In the genomic region with DNA sequence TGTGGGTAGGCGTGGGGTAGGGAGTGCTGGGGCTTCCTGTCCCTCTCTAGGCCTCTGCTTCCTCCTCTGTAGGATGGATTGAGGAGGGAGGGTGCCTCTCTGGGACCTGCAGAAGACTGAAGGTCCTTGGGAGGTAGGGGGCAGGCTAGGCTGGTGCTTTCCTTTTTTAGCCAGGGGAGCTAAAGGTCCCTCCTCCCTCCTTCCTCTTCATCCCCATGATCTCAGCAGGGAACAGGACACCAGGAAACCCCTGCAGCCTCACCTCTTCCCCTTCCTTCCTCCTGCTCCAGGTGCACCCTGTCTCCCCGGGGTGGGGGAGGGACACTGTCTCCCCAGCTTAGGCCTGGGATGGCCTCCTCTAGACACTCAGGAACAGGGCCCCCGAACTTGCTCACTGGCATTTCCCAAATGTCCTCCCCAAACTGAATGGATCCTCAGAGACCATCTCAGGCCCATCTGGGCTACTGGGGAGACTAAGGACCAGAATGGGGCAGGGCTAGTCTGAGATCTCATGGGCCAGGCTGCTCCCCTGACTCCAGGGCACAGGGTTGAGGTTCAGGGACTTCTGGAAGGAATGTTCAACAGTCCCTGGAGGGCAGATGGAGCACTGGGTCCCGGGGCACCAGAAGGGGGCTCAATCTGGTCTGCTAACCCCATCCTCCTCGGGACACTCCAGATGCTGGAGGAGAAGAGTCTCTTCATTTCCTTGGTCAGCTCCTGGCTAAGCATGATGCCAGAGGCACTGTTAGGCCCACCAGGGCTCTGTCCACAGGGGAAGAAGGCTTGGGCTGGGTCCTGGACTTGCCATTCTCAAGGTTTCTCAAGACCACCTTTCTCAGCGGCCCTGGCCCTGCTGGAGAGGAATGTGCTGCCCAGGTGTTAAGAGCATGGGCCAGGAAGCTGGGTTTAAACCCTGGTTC, we compare ENCODE assay signal across 9 cellular contexts. TPM values are rescaled to one million over a fixed set of nuclear protein-coding genes. Genes with fewer than 3 reads are reported as not detected.
DNase-seq lines count a peak whose midpoint lies in the region; ATAC-seq and TF ChIP-seq lines count a peak whose summit lies in the region.
"Had no signal": no experiment of that assay in that cellular context is flagged by ENCODE, and none has a peak within 500 bp of the region (broad histone marks: within the 10 kb centered on the region; RNA-seq: fewer than 3 reads in every experiment).

No MANE protein-coding gene starts in this region.

- peak overlapping the region; percentile 50 for H3K9ac ChIP-seq in mucosa of stomach (ENCODE audit: low read length)

- no peak for TF ChIP-seq POLR2A in uterus (IDR thresholded peaks at IDR 0.05)
- TF ChIP-seq POLR2A in erythroblast (IDR thresholded peaks at IDR 0.05; ENCODE audit: low read length) = no peak

- DNase-seq in left ventricle myocardium inferior = no peak
- DNase-seq in left cardiac atrium = no peak
- DNase-seq in brain microvascular endothelial cell = no peak
- DNase-seq in uterus = no peak
- DNase-seq in stimulated activated CD4-positive, alpha-beta T cell treated with anti-CD3 and anti-CD28 coated beads, Interleukin-2, amount 100 ng/mL, for 48 hours = no peak
- DNase-seq in NCI-H524 treated with DMSO at 0.1 percent for 48 hours (lab: John Stamatoyannopoulos, UW) = no peak
- no peak for DNase-seq in erythroblast (lab: John Stamatoyannopoulos, UW)

- H3K9me3 ChIP-seq in left ventricle myocardium inferior (replicated peaks) = no peaks in the 10 kb centered on the region
- H3K9me3 ChIP-seq in mucosa of stomach (ENCODE audit: control insufficient read depth, low read length) = no peaks in the 10 kb centered on the region
- no peaks in the 10 kb centered on the region for H3K9me3 ChIP-seq in uterus

- no peak for ATAC-seq in left cardiac atrium

- in situ Hi-C loops in brain microvascular endothelial cell (cut with HindIII; ENCODE audit: low pct_ligation_motif_present, low sequenced_read_pairs) = loop anchor here (25.0 kb wide), 1 partner anchor 92 kb away; the partner anchor contains the start of gene ENG

- H3K36me3 ChIP-seq in left ventricle myocardium inferior (no peaks in the 10 kb centered on the region), brain microvascular endothelial cell (replicated peaks) (no peaks in the 10 kb centered on the region), mucosa of stomach (ENCODE audit: control insufficient read depth, insufficient read depth, low read length) (no peaks in the 10 kb centered on the region), uterus (no peaks in the 10 kb centered on the region)

- H3K4me3 ChIP-seq in left ventricle myocardium inferior (peak overlapping the region; percentile 74), brain microvascular endothelial cell (ENCODE audit: low read depth, low read length) (peak overlapping the region; percentile 56), mucosa of stomach (ENCODE audit: low read length) (peak overlapping the region; percentile 14), uterus (peak overlapping the region; percentile 42 to 46)

- H3K27me3 ChIP-seq in left ventricle myocardium inferior (ENCODE audit: low read depth) (no peaks in the 10 kb centered on the region), brain microvascular endothelial cell (replicated peaks) (no peaks in the 10 kb centered on the region), mucosa of stomach (ENCODE audit: control insufficient read depth, insufficient read depth, low read length) (no peaks in the 10 kb centered on the region), uterus (no peaks in the 10 kb centered on the region)

- TF ChIP-seq CTCF in left ventricle myocardium inferior (IDR thresholded peaks at IDR 0.05; ENCODE audit: borderline replicate concordance) = peak; percentile 20
- no peak for TF ChIP-seq CTCF in brain microvascular endothelial cell (IDR thresholded peaks at IDR 0.05; ENCODE audit: low read depth, low read length, missing control alignments)
- TF ChIP-seq CTCF in uterus (IDR thresholded peaks at IDR 0.05) = no peak

- H3K27ac ChIP-seq in left ventricle myocardium inferior (replicated peaks) = peak overlapping the region; percentile 93
- no peak overlapping the region for H3K27ac ChIP-seq in brain microvascular endothelial cell
- H3K27ac ChIP-seq in uterus = peak overlapping the region; percentile 63 to 68

- intact Hi-C loops in left ventricle myocardium inferior (cut with micrococcal nuclease) (no loop called here), left cardiac atrium (cut with DNase I) (no loop called here), uterus (cut with DNase I; ENCODE audit: low total_unique reads) (no loop called here)

- H3K4me1 ChIP-seq in left ventricle myocardium inferior (peaks cover 61% of the 10 kb centered on the region), mucosa of stomach (ENCODE audit: control insufficient read depth, insufficient read depth, low read length) (peaks cover 12% of the 10 kb centered on the region), uterus (peaks cover 0 to 12% of the 10 kb centered on the region in 2 donors)

RNA-seq across cellular contexts. Expression of gene SH2D3C, which starts 8.2 kb away (rescaled TPM):
- total RNA-seq in left ventricle myocardium inferior (18.2 TPM), left cardiac atrium (10 to 100 TPM; 18.4 to 21.5 TPM), uterus (10 to 100 TPM in 3 of 4 donors, 1 to 10 TPM in 1; 3.6 to 38.1 (median 19.8) TPM)

RNA-seq across cellular contexts. Expression of gene CDK9, which starts 15.6 kb away (rescaled TPM):
- 46.4 TPM for total RNA-seq in left ventricle myocardium inferior
- 10 to 100 TPM; 58.3 to 64.2 TPM for total RNA-seq in left cardiac atrium
- total RNA-seq in uterus = 100 to 1,000 TPM in 1 of 4 donors, 10 to 100 TPM in 3; 30.0 to 175 (median 77.4) TPM

RNA-seq across cellular contexts. Expression of gene FPGS, which starts 32.4 kb away (rescaled TPM):
- 38.0 TPM for total RNA-seq in left ventricle myocardium inferior
- 10 to 100 TPM; 40.4 to 59.5 TPM for total RNA-seq in left cardiac atrium
- total RNA-seq in uterus = 100 to 1,000 TPM in 1 of 4 donors, 10 to 100 TPM in 3; 11.5 to 128 (median 46.6) TPM

RNA-seq across cellular contexts. Expression of gene TOR2A, which starts 35.2 kb away (rescaled TPM):
- 2.3 TPM for total RNA-seq in left ventricle myocardium inferior
- total RNA-seq in left cardiac atrium = 1 to 10 TPM; 5.1 TPM
- total RNA-seq in uterus = 10 to 100 TPM in 2 of 4 donors, 1 to 10 TPM in 2; 2.0 to 73.8 (median 7.0) TPM

RNA-seq across cellular contexts. Expression of gene TTC16, which starts 54.4 kb away (rescaled TPM):
- total RNA-seq in left ventricle myocardium inferior (0.25 TPM), left cardiac atrium (under 1 TPM; 0.05 to 0.09 TPM), uterus (10 to 100 TPM in 1 of 4 donors, under 1 TPM in 2, not detected in 1; 0.48 to 12.6 (median 0.67) TPM)
- total RNA-seq: G401 had no signal

Comparison
In these comparisons a context has a peak if more than half of its experiments do, and no peak if none do; other contexts are left out.
1. H3K4me3 ChIP-seq: peak in every context shown above with its lines; median percentile 74 in left ventricle myocardium inferior; 56 in brain microvascular endothelial cell; 44 in uterus; 14 in mucosa of stomach.